Comparison of ENCODE assay signal across 34 cellular contexts in the genomic region with DNA sequence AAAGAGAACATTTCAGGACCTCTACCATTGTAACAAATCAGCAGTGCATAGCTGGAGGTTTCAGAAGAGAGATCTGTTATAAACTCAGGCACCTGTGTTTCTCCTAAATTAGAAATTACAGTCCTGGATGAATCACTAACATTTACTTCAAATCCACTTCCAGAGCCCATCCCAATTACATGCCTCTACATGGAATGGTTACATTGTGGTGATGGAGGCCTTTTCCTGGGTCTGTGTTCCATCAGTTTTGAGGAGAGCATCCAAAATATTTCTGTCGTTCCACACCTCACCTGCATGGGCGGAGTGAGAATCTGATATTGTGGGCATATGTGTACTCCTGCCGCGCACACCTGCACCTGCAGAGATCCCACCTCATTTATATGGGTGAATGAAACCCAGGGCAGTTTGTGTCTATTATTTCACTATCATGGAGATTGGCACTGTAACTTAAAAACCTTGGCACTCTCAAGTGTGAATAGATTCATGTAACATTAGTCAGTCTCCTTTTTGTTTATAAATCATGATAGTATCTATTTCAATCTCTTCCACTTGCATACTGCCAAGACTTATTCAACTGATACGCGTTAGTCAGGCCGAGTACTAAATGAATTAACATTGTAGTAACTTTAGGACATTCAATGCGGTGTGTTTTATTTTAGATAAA.
A peak's percentile ranks its signal among the peaks of the same experiment; 100 is the strongest.
DNase-seq lines count a peak whose midpoint lies in the region; ATAC-seq, FAIRE-seq and TF ChIP-seq lines count a peak whose summit lies in the region.
"Had no signal": no experiment of that assay in that cellular context is flagged by ENCODE, and none has a peak within 500 bp of the region (broad histone marks: within the 10 kb centered on the region; RNA-seq: fewer than 3 reads in every experiment).

No MANE protein-coding gene starts in this region.

- no peak overlapping the region for H3K4me3 ChIP-seq in choroid plexus epithelial cell (ENCODE audit: low read depth, low read length)
- no peak overlapping the region for H3K4me3 ChIP-seq in keratinocyte (ENCODE audit: control insufficient read depth in 2 of 3, extremely low read depth in 1 of 3, insufficient read depth in 2 of 3, low read depth in 1 of 3, low read length in 3 of 3)
- H3K4me3 ChIP-seq: esophagus muscularis mucosa, K562, right lobe of liver, SJCRH30, vagina had no signal

- no peak overlapping the region for H3K9ac ChIP-seq in keratinocyte (ENCODE audit: control insufficient read depth, extremely low read depth, insufficient read depth, low read length)

- ATAC-seq in stimulated activated effector memory CD8-positive, alpha-beta T cell treated with anti-CD3 and anti-CD28 coated beads, Interleukin-12 subunit alpha, Interleukin-12 subunit beta, amount 100 ng/mL, for 72 hours: no peak
- ATAC-seq in HG03139 (IDR thresholded peaks at IDR 0.05; ENCODE audit: unreplicated experiment) (no peak), GM19452 (IDR thresholded peaks at IDR 0.05; ENCODE audit: unreplicated experiment) (no peak)
- ATAC-seq: K562; left ventricle myocardium superior; right lobe of liver; stimulated activated naive CD8-positive, alpha-beta T cell treated with anti-CD3 and anti-CD28 coated beads, Interleukin-15, amount 100 ng/mL, for 72 hours had no signal

- peaks cover 46% of the 10 kb centered on the region for H3K4me1 ChIP-seq in keratinocyte (ENCODE audit: control insufficient read depth, extremely low read depth, insufficient read depth, low read length)
- H3K4me1 ChIP-seq: right lobe of liver had no signal

- H3K9me1 ChIP-seq in keratinocyte (ENCODE audit: control insufficient read depth, extremely low read depth, insufficient read depth, low read length): no peaks in the 10 kb centered on the region

- TF ChIP-seq CTCF in choroid plexus epithelial cell (conservative IDR thresholded peaks at IDR 0.05; ENCODE audit: low read depth, low read length) (no peak), keratinocyte (optimal IDR thresholded peaks at IDR 0.05 in 1 of 3, IDR thresholded peaks at IDR 0.05 in 1 of 3, conservative IDR thresholded peaks at IDR 0.05 in 1 of 3; ENCODE audit: extremely low read depth in 1 of 3, insufficient read depth in 2 of 3, low read length in 3 of 3) (no peak)

- no peaks in the 10 kb centered on the region for H3K9me3 ChIP-seq in keratinocyte (ENCODE audit: control insufficient read depth, low read depth, low read length)
- H3K9me3 ChIP-seq: esophagus muscularis mucosa, right lobe of liver, SJCRH30, vagina had no signal

- no peak overlapping the region for H3K4me3 Mint-ChIP-seq in stimulated activated effector memory CD8-positive, alpha-beta T cell treated with anti-CD3 and anti-CD28 coated beads, Interleukin-12 subunit alpha, Interleukin-12 subunit beta, amount 100 ng/mL, for 72 hours
- H3K4me3 Mint-ChIP-seq: activated naive CD8-positive, alpha-beta T cell treated with anti-CD3 and anti-CD28 coated beads for 36 hours; activated T-cell treated with anti-CD3 and anti-CD28 coated beads, Interleukin-2, amount 50 U/mL, for 24 hours; CD4-positive, alpha-beta T cell; dendritic cell treated with granulocyte-macrophage colony-stimulating factor and Interleukin-4, amounts not matched to agents 40 ng/mL and 50 ng/mL, for 4 days; endodermal cell; naive B cell; stimulated activated naive CD8-positive, alpha-beta T cell treated with anti-CD3 and anti-CD28 coated beads, Interleukin-15, amount 100 ng/mL, for 72 hours had no signal

- no peaks in the 10 kb centered on the region for H3K36me3 Mint-ChIP-seq in stimulated activated effector memory CD8-positive, alpha-beta T cell treated with anti-CD3 and anti-CD28 coated beads, Interleukin-12 subunit alpha, Interleukin-12 subunit beta, amount 100 ng/mL, for 72 hours
- H3K36me3 Mint-ChIP-seq: activated naive CD8-positive, alpha-beta T cell treated with anti-CD3 and anti-CD28 coated beads for 36 hours; naive B cell had no signal

- dilution Hi-C loops in keratinocyte (cut with MboI; ENCODE audit: extremely low pct_ligation_motif_present, low sequenced_read_pairs): no loop called here

- no peak overlapping the region for H3K27ac Mint-ChIP-seq in stimulated activated effector memory CD8-positive, alpha-beta T cell treated with anti-CD3 and anti-CD28 coated beads, Interleukin-12 subunit alpha, Interleukin-12 subunit beta, amount 100 ng/mL, for 72 hours
- H3K27ac Mint-ChIP-seq: activated naive CD8-positive, alpha-beta T cell treated with anti-CD3 and anti-CD28 coated beads for 36 hours; activated T-cell treated with anti-CD3 and anti-CD28 coated beads, Interleukin-2, amount 50 U/mL, for 24 hours; CD4-positive, alpha-beta T cell; dendritic cell treated with granulocyte-macrophage colony-stimulating factor and Interleukin-4, amounts not matched to agents 40 ng/mL and 50 ng/mL, for 4 days; endodermal cell; naive B cell; stimulated activated naive CD8-positive, alpha-beta T cell treated with anti-CD3 and anti-CD28 coated beads, Interleukin-15, amount 100 ng/mL, for 72 hours had no signal

- in situ Hi-C loops in G401 (cut with HindIII; ENCODE audit: low sequenced_read_pairs): no loop called here

- H3K79me2 ChIP-seq in keratinocyte (ENCODE audit: control insufficient read depth, insufficient read depth, low read length): no peaks in the 10 kb centered on the region

- peak; percentile 94 for FAIRE-seq in keratinocyte (lab: Jason Lieb, UNC)
- FAIRE-seq: D721Med, K562 had no signal

- no peaks in the 10 kb centered on the region for H3K9me3 Mint-ChIP-seq in stimulated activated effector memory CD8-positive, alpha-beta T cell treated with anti-CD3 and anti-CD28 coated beads, Interleukin-12 subunit alpha, Interleukin-12 subunit beta, amount 100 ng/mL, for 72 hours
- H3K9me3 Mint-ChIP-seq: activated naive CD8-positive, alpha-beta T cell treated with anti-CD3 and anti-CD28 coated beads for 36 hours; activated T-cell treated with anti-CD3 and anti-CD28 coated beads, Interleukin-2, amount 50 U/mL, for 24 hours; CD4-positive, alpha-beta T cell; dendritic cell treated with granulocyte-macrophage colony-stimulating factor and Interleukin-4, amounts not matched to agents 40 ng/mL and 50 ng/mL, for 4 days; endodermal cell; stimulated activated naive CD8-positive, alpha-beta T cell treated with anti-CD3 and anti-CD28 coated beads, Interleukin-15, amount 100 ng/mL, for 72 hours had no signal

- peak overlapping the region; percentile 33 for H3K27ac ChIP-seq in keratinocyte (ENCODE audit: control insufficient read depth, insufficient read depth, low read length)
- H3K27ac ChIP-seq: esophagus muscularis mucosa, right lobe of liver, SJCRH30, vagina, WERI-Rb-1 had no signal

- no peak overlapping the region for H2AFZ ChIP-seq in keratinocyte (ENCODE audit: control insufficient read depth, low read length)

- H3K4me2 ChIP-seq in keratinocyte (ENCODE audit: control insufficient read depth, extremely low read depth, insufficient read depth, low read depth, low read length): peak overlapping the region; percentile 53

- H3K4me1 Mint-ChIP-seq in stimulated activated effector memory CD8-positive, alpha-beta T cell treated with anti-CD3 and anti-CD28 coated beads, Interleukin-12 subunit alpha, Interleukin-12 subunit beta, amount 100 ng/mL, for 72 hours: no peaks in the 10 kb centered on the region
- H3K4me1 Mint-ChIP-seq: activated naive CD8-positive, alpha-beta T cell treated with anti-CD3 and anti-CD28 coated beads for 36 hours; naive B cell; stimulated activated naive CD8-positive, alpha-beta T cell treated with anti-CD3 and anti-CD28 coated beads, Interleukin-15, amount 100 ng/mL, for 72 hours had no signal

- no peaks in the 10 kb centered on the region for H4K20me1 ChIP-seq in keratinocyte (ENCODE audit: control insufficient read depth, extremely low read depth, insufficient read depth, low read length)

- no peaks in the 10 kb centered on the region for H3K27me3 ChIP-seq in keratinocyte (ENCODE audit: control insufficient read depth, extremely low read depth, insufficient read depth, low read length)
- H3K27me3 ChIP-seq: esophagus muscularis mucosa, right lobe of liver, SJCRH30, vagina had no signal

- no peaks in the 10 kb centered on the region for H3K36me3 ChIP-seq in keratinocyte (ENCODE audit: control insufficient read depth in 2 of 2, extremely low read depth in 1 of 2, insufficient read depth in 2 of 2, low read length in 2 of 2)
- H3K36me3 ChIP-seq: esophagus muscularis mucosa, right lobe of liver, SJCRH30, vagina, WERI-Rb-1 had no signal

- DNase-seq in G401 (ENCODE audit: low spot score): peak; percentile 82
- peak; percentile 69 for DNase-seq in NCI-H2171 (lab: John Stamatoyannopoulos, UW)
- DNase-seq in choroid plexus epithelial cell (ENCODE audit: low read depth): peak; percentile 39
- no peak for DNase-seq in keratinocyte (ENCODE audit: low read depth, low spot score)
- DNase-seq in stimulated activated effector memory CD8-positive, alpha-beta T cell treated with anti-CD3 and anti-CD28 coated beads, Interleukin-12 subunit alpha, Interleukin-12 subunit beta, amount 100 ng/mL, for 72 hours (ENCODE audit: low spot score in 2 of 2): no peak
- no peak for DNase-seq in NCI-H1105 (lab: John Stamatoyannopoulos, UW)
- DNase-seq: activated CD4-positive, alpha-beta T cell treated with anti-CD3 and anti-CD28 coated beads for 4 hours; activated effector memory CD4-positive, alpha-beta T cell treated with anti-CD3 and anti-CD28 coated beads, Interleukin-2, amount 50 U/mL, for 16 hours; activated naive CD8-positive, alpha-beta T cell treated with anti-CD3 and anti-CD28 coated beads for 36 hours; activated T-cell treated with anti-CD3 and anti-CD28 coated beads, Interleukin-2, amount 50 U/mL, for 24 hours; anterior cingulate cortex; CD4-positive, alpha-beta T cell; DND-41; endodermal cell; islet precursor cell; left ventricle myocardium superior; midbrain; naive B cell; NCI-H1105 treated with DMSO at 0.1 percent for 48 hours; NCI-H1930; NCI-H748 treated with DMSO at 0.1 percent for 48 hours; right lobe of liver; SJCRH30; stimulated activated CD8-positive, alpha-beta memory T cell treated with anti-CD3 and anti-CD28 coated beads, Interleukin-4, amount 100 ng/mL, for 48 hours; stimulated activated naive CD8-positive, alpha-beta T cell treated with anti-CD3 and anti-CD28 coated beads, Interleukin-15, amount 100 ng/mL, for 72 hours; SW 1271; WERI-Rb-1 had no signal

Comparison
In these comparisons a context has a peak if more than half of its experiments do, and no peak if none do; other contexts are left out.
1. DNase-seq: peak in G401 (single experiment), NCI-H2171 (single experiment) and choroid plexus epithelial cell (single experiment); none in keratinocyte (single experiment), stimulated activated effector memory CD8-positive, alpha-beta T cell treated with anti-CD3 and anti-CD28 coated beads, Interleukin-12 subunit alpha, Interleukin-12 subunit beta, amount 100 ng/mL, for 72 hours (0 of 2) and NCI-H1105 (single experiment).